In the genomic region with DNA sequence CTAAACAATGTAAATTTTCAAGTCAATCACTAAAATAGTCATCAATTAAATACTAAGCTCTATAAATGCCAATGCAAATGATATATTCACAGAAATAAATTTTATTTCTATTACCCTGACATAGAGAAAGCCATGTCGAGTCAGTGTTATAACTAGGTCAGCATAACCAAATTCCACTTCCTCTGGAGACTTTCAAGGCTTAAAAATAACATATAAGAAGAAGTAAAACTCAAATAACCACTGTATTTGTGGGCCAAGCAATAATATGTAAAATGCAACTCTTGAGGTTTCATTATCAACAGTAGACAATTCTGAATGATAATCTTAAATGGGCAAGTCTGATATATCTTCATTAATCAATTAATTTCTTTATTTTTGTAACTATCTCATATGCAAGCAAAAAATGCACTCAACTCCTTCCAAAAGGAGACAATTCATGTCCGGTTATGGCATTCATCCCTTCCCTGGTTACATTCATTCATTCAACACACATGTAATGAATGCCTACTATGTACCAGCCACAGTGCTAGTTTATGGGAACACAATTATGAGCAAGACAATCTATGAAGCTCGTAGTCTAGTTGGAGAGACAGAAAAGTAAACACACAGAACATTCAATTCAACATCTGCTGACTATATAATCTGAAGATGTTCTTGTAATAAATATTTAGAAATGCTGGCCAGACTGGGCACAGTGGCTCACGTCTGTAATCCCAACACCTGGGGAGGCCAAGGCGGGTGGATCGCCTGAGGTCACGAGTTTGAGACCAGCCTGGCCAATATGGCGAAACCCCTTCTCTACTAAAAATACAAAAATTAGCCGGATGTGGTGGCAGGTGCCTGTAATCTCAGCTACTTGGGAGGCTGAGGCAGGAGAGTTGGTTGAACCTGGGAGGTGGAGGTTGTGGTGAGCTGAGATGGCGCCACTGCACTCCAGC, we compare ENCODE assay signal across 1 cellular context.
A peak's percentile ranks its signal among the peaks of the same experiment; 100 is the strongest.
TF ChIP-seq lines count a peak whose summit lies in the region.

No MANE protein-coding gene starts in this region.

TF ChIP-seq in GM12878, 131 proteins besides CTCF, POLR2A, EP300 and RAD21 (continues in another document):
- TF ChIP-seq MTA2 (IDR thresholded peaks at IDR 0.05; ENCODE audit: low read depth): peak; percentile 39
- TF ChIP-seq ATF7 (IDR thresholded peaks at IDR 0.05; ENCODE audit: low read depth): 0 out of 2 replicates have a peak, but pooled peaks have one; percentile 18
- no peak for TF ChIP-seq TCF3 (IDR thresholded peaks at IDR 0.05; ENCODE audit: borderline replicate concordance, insufficient read depth, low read depth, low read length)
- peak; percentile 95 for TF ChIP-seq MEF2A (IDR thresholded peaks at IDR 0.05; ENCODE audit: insufficient read depth, low read depth, low read length)
- TF ChIP-seq YY1 (IDR thresholded peaks at IDR 0.05; ENCODE audit: low read depth, low read length): no peak
- no peak for TF ChIP-seq RB1 (IDR thresholded peaks at IDR 0.05; ENCODE audit: borderline replicate concordance)
- TF ChIP-seq, protein P1, sequence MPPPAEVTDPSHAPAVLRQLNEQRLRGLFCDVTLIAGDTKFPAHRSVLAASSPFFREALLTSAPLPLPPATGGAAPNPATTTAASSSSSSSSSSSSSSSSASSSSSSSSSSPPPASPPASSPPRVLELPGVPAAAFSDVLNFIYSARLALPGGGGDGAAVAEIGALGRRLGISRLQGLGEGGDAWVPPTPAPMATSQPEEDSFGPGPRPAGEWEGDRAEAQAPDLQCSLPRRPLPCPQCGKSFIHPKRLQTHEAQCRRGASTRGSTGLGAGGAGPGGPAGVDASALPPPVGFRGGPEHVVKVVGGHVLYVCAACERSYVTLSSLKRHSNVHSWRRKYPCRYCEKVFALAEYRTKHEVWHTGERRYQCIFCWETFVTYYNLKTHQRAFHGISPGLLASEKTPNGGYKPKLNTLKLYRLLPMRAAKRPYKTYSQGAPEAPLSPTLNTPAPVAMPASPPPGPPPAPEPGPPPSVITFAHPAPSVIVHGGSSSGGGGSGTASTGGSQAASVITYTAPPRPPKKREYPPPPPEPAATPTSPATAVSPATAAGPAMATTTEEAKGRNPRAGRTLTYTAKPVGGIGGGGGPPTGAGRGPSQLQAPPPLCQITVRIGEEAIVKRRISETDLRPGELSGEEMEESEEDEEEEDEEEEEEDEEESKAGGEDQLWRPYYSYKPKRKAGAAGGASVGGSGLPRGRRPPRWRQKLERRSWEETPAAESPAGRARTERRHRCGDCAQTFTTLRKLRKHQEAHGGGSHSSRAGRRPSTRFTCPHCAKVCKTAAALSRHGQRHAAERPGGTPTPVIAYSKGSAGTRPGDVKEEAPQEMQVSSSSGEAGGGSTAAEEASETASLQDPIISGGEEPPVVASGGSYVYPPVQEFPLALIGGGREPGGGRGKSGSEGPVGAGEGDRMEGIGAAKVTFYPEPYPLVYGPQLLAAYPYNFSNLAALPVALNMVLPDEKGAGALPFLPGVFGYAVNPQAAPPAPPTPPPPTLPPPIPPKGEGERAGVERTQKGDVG (CRISPR knock-in tag; IDR thresholded peaks at IDR 0.05): no peak
- TF ChIP-seq CBX3 (IDR thresholded peaks at IDR 0.05; ENCODE audit: borderline replicate concordance, low read depth): no peak
- peak; percentile 73 for TF ChIP-seq ZNF217 (IDR thresholded peaks at IDR 0.05)
- TF ChIP-seq NFIC (IDR thresholded peaks at IDR 0.05; ENCODE audit: low read depth, low read length): peak; percentile 83
- TF ChIP-seq, protein P2, sequence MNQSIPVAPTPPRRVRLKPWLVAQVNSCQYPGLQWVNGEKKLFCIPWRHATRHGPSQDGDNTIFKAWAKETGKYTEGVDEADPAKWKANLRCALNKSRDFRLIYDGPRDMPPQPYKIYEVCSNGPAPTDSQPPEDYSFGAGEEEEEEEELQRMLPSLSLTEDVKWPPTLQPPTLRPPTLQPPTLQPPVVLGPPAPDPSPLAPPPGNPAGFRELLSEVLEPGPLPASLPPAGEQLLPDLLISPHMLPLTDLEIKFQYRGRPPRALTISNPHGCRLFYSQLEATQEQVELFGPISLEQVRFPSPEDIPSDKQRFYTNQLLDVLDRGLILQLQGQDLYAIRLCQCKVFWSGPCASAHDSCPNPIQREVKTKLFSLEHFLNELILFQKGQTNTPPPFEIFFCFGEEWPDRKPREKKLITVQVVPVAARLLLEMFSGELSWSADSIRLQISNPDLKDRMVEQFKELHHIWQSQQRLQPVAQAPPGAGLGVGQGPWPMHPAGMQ (IDR thresholded peaks at IDR 0.05; ENCODE audit: borderline replicate concordance): no peak
- TF ChIP-seq, protein P3, sequence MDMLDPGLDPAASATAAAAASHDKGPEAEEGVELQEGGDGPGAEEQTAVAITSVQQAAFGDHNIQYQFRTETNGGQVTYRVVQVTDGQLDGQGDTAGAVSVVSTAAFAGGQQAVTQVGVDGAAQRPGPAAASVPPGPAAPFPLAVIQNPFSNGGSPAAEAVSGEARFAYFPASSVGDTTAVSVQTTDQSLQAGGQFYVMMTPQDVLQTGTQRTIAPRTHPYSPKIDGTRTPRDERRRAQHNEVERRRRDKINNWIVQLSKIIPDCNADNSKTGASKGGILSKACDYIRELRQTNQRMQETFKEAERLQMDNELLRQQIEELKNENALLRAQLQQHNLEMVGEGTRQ (IDR thresholded peaks at IDR 0.05; ENCODE audit: borderline replicate concordance, low read depth, low read length): no peak
- TF ChIP-seq IKZF1 (conservative IDR thresholded peaks at IDR 0.05): 0 out of 2 replicates have a peak, but pooled peaks have one; percentile 17
- TF ChIP-seq, protein P4, sequence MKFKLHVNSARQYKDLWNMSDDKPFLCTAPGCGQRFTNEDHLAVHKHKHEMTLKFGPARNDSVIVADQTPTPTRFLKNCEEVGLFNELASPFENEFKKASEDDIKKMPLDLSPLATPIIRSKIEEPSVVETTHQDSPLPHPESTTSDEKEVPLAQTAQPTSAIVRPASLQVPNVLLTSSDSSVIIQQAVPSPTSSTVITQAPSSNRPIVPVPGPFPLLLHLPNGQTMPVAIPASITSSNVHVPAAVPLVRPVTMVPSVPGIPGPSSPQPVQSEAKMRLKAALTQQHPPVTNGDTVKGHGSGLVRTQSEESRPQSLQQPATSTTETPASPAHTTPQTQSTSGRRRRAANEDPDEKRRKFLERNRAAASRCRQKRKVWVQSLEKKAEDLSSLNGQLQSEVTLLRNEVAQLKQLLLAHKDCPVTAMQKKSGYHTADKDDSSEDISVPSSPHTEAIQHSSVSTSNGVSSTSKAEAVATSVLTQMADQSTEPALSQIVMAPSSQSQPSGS (IDR thresholded peaks at IDR 0.05; ENCODE audit: low read length): peak; percentile 29; the same call in 1 of the 2 replicates
- peak; percentile 46; the same call in 1 of the 2 replicates for TF ChIP-seq DPF2 (IDR thresholded peaks at IDR 0.05)
- TF ChIP-seq, protein P5, sequence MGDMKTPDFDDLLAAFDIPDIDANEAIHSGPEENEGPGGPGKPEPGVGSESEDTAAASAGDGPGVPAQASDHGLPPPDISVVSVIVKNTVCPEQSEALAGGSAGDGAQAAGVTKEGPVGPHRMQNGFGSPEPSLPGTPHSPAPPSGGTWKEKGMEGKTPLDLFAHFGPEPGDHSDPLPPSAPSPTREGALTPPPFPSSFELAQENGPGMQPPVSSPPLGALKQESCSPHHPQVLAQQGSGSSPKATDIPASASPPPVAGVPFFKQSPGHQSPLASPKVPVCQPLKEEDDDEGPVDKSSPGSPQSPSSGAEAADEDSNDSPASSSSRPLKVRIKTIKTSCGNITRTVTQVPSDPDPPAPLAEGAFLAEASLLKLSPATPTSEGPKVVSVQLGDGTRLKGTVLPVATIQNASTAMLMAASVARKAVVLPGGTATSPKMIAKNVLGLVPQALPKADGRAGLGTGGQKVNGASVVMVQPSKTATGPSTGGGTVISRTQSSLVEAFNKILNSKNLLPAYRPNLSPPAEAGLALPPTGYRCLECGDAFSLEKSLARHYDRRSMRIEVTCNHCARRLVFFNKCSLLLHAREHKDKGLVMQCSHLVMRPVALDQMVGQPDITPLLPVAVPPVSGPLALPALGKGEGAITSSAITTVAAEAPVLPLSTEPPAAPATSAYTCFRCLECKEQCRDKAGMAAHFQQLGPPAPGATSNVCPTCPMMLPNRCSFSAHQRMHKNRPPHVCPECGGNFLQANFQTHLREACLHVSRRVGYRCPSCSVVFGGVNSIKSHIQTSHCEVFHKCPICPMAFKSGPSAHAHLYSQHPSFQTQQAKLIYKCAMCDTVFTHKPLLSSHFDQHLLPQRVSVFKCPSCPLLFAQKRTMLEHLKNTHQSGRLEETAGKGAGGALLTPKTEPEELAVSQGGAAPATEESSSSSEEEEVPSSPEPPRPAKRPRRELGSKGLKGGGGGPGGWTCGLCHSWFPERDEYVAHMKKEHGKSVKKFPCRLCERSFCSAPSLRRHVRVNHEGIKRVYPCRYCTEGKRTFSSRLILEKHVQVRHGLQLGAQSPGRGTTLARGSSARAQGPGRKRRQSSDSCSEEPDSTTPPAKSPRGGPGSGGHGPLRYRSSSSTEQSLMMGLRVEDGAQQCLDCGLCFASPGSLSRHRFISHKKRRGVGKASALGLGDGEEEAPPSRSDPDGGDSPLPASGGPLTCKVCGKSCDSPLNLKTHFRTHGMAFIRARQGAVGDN (IDR thresholded peaks at IDR 0.05): no peak
- no peak for TF ChIP-seq SUPT20H (IDR thresholded peaks at IDR 0.05; ENCODE audit: borderline replicate concordance, control insufficient read depth, low read depth, low read length)
- TF ChIP-seq WRNIP1 (IDR thresholded peaks at IDR 0.05; ENCODE audit: borderline replicate concordance, low read depth, low read length): no peak
- TF ChIP-seq CHD2 (IDR thresholded peaks at IDR 0.05; ENCODE audit: borderline replicate concordance, low read depth, low read length): no peak
- TF ChIP-seq MEF2B (IDR thresholded peaks at IDR 0.05; ENCODE audit: partially characterized antibody, poor library complexity, severe bottlenecking): peak; percentile 78
- TF ChIP-seq, protein P6, sequence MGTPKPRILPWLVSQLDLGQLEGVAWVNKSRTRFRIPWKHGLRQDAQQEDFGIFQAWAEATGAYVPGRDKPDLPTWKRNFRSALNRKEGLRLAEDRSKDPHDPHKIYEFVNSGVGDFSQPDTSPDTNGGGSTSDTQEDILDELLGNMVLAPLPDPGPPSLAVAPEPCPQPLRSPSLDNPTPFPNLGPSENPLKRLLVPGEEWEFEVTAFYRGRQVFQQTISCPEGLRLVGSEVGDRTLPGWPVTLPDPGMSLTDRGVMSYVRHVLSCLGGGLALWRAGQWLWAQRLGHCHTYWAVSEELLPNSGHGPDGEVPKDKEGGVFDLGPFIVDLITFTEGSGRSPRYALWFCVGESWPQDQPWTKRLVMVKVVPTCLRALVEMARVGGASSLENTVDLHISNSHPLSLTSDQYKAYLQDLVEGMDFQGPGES (IDR thresholded peaks at IDR 0.05): no peak
- no peak for TF ChIP-seq NR2F1 (conservative IDR thresholded peaks at IDR 0.05)
- no peak for TF ChIP-seq SMAD5 (IDR thresholded peaks at IDR 0.05; ENCODE audit: low read depth)
- no peak for TF ChIP-seq FOS (IDR thresholded peaks at IDR 0.05; ENCODE audit: borderline replicate concordance, extremely low read depth, insufficient read length)
- no peak for TF ChIP-seq NR2C1 (IDR thresholded peaks at IDR 0.05)
- TF ChIP-seq MTA3 (IDR thresholded peaks at IDR 0.05; ENCODE audit: borderline replicate concordance, low read length): no peak; the same call in 1 of the 2 replicates
- TF ChIP-seq SPI1 (IDR thresholded peaks at IDR 0.05; ENCODE audit: borderline replicate concordance, insufficient read depth, low read depth, low read length): peak; percentile 79
- no peak for TF ChIP-seq MXI1 (IDR thresholded peaks at IDR 0.05; ENCODE audit: low read depth, low read length)
- no peak for TF ChIP-seq SREBF1 (IDR thresholded peaks at IDR 0.05; ENCODE audit: low read length)
- TF ChIP-seq, protein P7, sequence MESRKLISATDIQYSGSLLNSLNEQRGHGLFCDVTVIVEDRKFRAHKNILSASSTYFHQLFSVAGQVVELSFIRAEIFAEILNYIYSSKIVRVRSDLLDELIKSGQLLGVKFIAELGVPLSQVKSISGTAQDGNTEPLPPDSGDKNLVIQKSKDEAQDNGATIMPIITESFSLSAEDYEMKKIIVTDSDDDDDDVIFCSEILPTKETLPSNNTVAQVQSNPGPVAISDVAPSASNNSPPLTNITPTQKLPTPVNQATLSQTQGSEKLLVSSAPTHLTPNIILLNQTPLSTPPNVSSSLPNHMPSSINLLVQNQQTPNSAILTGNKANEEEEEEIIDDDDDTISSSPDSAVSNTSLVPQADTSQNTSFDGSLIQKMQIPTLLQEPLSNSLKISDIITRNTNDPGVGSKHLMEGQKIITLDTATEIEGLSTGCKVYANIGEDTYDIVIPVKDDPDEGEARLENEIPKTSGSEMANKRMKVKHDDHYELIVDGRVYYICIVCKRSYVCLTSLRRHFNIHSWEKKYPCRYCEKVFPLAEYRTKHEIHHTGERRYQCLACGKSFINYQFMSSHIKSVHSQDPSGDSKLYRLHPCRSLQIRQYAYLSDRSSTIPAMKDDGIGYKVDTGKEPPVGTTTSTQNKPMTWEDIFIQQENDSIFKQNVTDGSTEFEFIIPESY (IDR thresholded peaks at IDR 0.05): no peak
- no peak for TF ChIP-seq TARDBP (IDR thresholded peaks at IDR 0.05; ENCODE audit: borderline replicate concordance)
- peak; percentile 64; the same call in 2 of the 3 replicates for TF ChIP-seq POU2F2 (IDR thresholded peaks at IDR 0.05; ENCODE audit: borderline replicate concordance, low read depth, low read length)
- TF ChIP-seq, protein P8, sequence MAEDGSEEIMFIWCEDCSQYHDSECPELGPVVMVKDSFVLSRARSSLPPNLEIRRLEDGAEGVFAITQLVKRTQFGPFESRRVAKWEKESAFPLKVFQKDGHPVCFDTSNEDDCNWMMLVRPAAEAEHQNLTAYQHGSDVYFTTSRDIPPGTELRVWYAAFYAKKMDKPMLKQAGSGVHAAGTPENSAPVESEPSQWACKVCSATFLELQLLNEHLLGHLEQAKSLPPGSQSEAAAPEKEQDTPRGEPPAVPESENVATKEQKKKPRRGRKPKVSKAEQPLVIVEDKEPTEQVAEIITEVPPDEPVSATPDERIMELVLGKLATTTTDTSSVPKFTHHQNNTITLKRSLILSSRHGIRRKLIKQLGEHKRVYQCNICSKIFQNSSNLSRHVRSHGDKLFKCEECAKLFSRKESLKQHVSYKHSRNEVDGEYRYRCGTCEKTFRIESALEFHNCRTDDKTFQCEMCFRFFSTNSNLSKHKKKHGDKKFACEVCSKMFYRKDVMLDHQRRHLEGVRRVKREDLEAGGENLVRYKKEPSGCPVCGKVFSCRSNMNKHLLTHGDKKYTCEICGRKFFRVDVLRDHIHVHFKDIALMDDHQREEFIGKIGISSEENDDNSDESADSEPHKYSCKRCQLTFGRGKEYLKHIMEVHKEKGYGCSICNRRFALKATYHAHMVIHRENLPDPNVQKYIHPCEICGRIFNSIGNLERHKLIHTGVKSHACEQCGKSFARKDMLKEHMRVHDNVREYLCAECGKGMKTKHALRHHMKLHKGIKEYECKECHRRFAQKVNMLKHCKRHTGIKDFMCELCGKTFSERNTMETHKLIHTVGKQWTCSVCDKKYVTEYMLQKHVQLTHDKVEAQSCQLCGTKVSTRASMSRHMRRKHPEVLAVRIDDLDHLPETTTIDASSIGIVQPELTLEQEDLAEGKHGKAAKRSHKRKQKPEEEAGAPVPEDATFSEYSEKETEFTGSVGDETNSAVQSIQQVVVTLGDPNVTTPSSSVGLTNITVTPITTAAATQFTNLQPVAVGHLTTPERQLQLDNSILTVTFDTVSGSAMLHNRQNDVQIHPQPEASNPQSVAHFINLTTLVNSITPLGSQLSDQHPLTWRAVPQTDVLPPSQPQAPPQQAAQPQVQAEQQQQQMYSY (CRISPR knock-in tag; IDR thresholded peaks at IDR 0.05): no peak
- TF ChIP-seq NBN (IDR thresholded peaks at IDR 0.05): 0 out of 2 replicates have a peak, but pooled peaks have one; percentile 31
- TF ChIP-seq NRF1 (conservative IDR thresholded peaks at IDR 0.05; ENCODE audit: low read depth, low read length): no peak
